ENCODE assay signal across 8 cellular contexts in the genomic region with DNA sequence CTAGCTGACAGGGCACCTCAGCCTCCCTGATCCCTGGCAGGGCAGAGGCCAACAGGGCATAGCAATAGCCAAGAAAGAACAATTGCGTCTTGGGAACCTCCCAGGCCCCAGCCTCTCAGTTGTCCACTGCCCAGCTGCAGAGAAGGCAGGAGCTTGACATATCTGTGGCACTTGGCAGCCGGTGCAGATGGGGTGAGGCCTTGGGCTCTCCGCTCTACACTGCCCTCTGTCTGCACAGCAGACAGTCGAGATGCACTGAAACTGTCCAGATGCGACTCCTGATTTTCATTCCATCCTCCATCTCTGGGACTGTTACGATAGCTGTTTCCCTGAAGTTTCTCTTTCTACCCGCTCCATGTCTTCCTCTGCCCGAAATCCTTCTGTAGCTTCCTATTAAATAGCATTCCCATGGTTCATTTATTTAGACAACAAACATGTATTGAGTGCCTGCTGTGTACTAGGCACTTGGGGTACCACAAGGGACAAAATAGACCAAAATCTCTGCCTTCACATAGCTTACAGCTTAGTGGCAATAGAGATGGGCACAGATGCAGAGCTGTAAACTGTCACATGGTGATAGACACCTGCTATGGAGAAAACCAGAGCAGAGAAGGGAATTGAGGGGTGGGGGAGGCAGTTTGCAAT. TPM values are rescaled to one million over a fixed set of nuclear protein-coding genes. Genes with fewer than 3 reads are reported as not detected.
DNase-seq lines count a peak whose midpoint lies in the region; ATAC-seq, FAIRE-seq and TF ChIP-seq lines count a peak whose summit lies in the region.

No MANE protein-coding gene starts in this region.

- peak; percentile 85 for TF ChIP-seq CTCF in OCI-LY7 (conservative IDR thresholded peaks at IDR 0.05; ENCODE audit: low read length)

- H3K79me2 ChIP-seq in OCI-LY7 (ENCODE audit: insufficient read depth, low read depth, low read length) = peaks cover 57% of the 10 kb centered on the region

- POLR2A ChIA-PET in OCI-LY7 (lab: Charles Lee) = interaction anchor here (0.5 to 1.0 kb wide), 4 partner anchors 43 to 108 kb away, joined by 3 to 5 read pairs (median 3); no protein-coding TSS in a partner anchor

- peaks cover 10% of the 10 kb centered on the region for H4K20me1 ChIP-seq in OCI-LY7 (ENCODE audit: insufficient read depth, low read length)

- peak overlapping the region; percentile 41; the same call in 1 of the 2 replicates for H3K4me2 ChIP-seq in OCI-LY7 (ENCODE audit: low read length)

- no peak for TF ChIP-seq POLR2A in GM12891 (IDR thresholded peaks at IDR 0.05; ENCODE audit: low read depth, low read length)

- no peaks in the 10 kb centered on the region for H3K9me3 ChIP-seq in OCI-LY7 (ENCODE audit: low read length)

- peaks cover 59% of the 10 kb centered on the region for H3K36me3 ChIP-seq in OCI-LY7 (ENCODE audit: insufficient read depth, low read length)

- peak; percentile 52 for FAIRE-seq in GM12891 (lab: Jason Lieb, UNC)

- peak; percentile 82 for DNase-seq in AG08396 (ENCODE audit: low spot score)
- no peak for DNase-seq in GM12891 (ENCODE audit: insufficient read length, low spot score)
- DNase-seq in OCI-LY7 (ENCODE audit: low spot score) = peak; percentile 61
- peak; percentile 46 for DNase-seq in activated naive CD4-positive, alpha-beta T cell treated with Interleukin-2 at 50 U/mL for 16 hours
- DNase-seq in glomerular visceral epithelial cell (ENCODE audit: extremely low spot score) = peak; percentile 48
- DNase-seq in retina = peak; percentile 43

- H3K4me1 ChIP-seq in OCI-LY7 (ENCODE audit: insufficient read depth, low read length, poor library complexity, severe bottlenecking) = peaks cover 25% of the 10 kb centered on the region

- H3K27ac ChIP-seq in OCI-LY7 (ENCODE audit: low read depth, low read length, poor library complexity, severe bottlenecking) = no peak overlapping the region

- no peak overlapping the region for H3K4me3 ChIP-seq in OCI-LY7 (ENCODE audit: low read depth, low read length, poor library complexity, severe bottlenecking)

- no TSS peak for BruUV-seq in OCI-LY7 (replicated peaks; lab: Mats Ljungman, UMichigan)

- no peaks in the 10 kb centered on the region for H3K9me2 ChIP-seq in OCI-LY7 (ENCODE audit: insufficient read depth, low read length)

- H2AFZ ChIP-seq in OCI-LY7 (ENCODE audit: low read length) = no peak overlapping the region

- intact Hi-C loops in OCI-LY7 (cut with micrococcal nuclease; ENCODE audit: unreplicated experiment) = no loop called here

- CTCF ChIA-PET in OCI-LY7 (lab: Charles Lee; ENCODE audit: unreplicated experiment) = interaction anchor here (0.9 to 1.2 kb wide), 2 partner anchors 90 to 94 kb away, joined by 3 to 4 read pairs; partner anchors contain the start of gene EEF2K

- ATAC-seq in HG03432 (IDR thresholded peaks at IDR 0.05; ENCODE audit: unreplicated experiment) (no peak), HG03196 (IDR thresholded peaks at IDR 0.05; ENCODE audit: unreplicated experiment) (no peak)

TF ChIP-seq in GM12891, 5 proteins besides CTCF, POLR2A, EP300 and RAD21:
- no peak for TF ChIP-seq SPI1 (IDR thresholded peaks at IDR 0.05; ENCODE audit: low read depth, low read length)
- no peak for TF ChIP-seq POU2F2 (IDR thresholded peaks at IDR 0.05; ENCODE audit: low read depth, low read length)
- TF ChIP-seq TAF1 (IDR thresholded peaks at IDR 0.05; ENCODE audit: low read depth, low read length) = no peak
- no peak for TF ChIP-seq PAX5 (IDR thresholded peaks at IDR 0.05; ENCODE audit: insufficient read depth, low read length, severe bottlenecking)

RNA-seq across cellular contexts. Expression of gene POLR3E, which starts 3.3 kb away (rescaled TPM):
- 19.1 TPM for polyA plus RNA-seq in GM12891 (2012; ENCODE audit: low read depth, missing spikeins)
- 71.1 and 74.5 TPM in 2 replicates for total RNA-seq in OCI-LY7 (2014; rRNA removed; shearing (Covaris generic))
- 103 and 107 TPM in 2 replicates for total RNA-seq in OCI-LY7 (2022)
